8 cellular contexts compared by ENCODE assay signal in genomic region chr13:52617070-52618060, GRCh38. TPM values are rescaled to one million over a fixed set of nuclear protein-coding genes. Genes with fewer than 3 reads are reported as not detected.
DNase-seq lines count a peak whose midpoint lies in the region; ATAC-seq and TF ChIP-seq lines count a peak whose summit lies in the region.

No MANE protein-coding gene starts in this region.

- H3K14ac ChIP-seq in H9 (ENCODE audit: insufficient read depth, low read length) = no peak overlapping the region

- peaks cover 6% of the 10 kb centered on the region for H3K23me2 ChIP-seq in H9 (ENCODE audit: insufficient read length, low read depth, low read length, poor library complexity, severe bottlenecking)

- H3K4me3 Mint-ChIP-seq in H9 = peak overlapping the region; percentile 99 to 100
- H3K4me3 Mint-ChIP-seq in neural progenitor cell = peak overlapping the region; percentile 99

- H3K4ac ChIP-seq in H9 (ENCODE audit: low read depth, low read length) = no peak overlapping the region

- H3F3A ChIP-seq in Loucy (ENCODE audit: low read depth) (no peaks in the 10 kb centered on the region), neural progenitor cell (ENCODE audit: low read depth) (no peaks in the 10 kb centered on the region)

- H3K4me1 ChIP-seq in H9 (ENCODE audit: insufficient read depth, low read length) = no peaks in the 10 kb centered on the region
- H3K4me1 ChIP-seq in Loucy (ENCODE audit: insufficient read depth, low read length, poor library complexity, severe bottlenecking) = peaks cover 19% of the 10 kb centered on the region
- H3K4me1 ChIP-seq in RWPE2 (ENCODE audit: insufficient read depth, poor library complexity, severe bottlenecking) = peaks cover 7% of the 10 kb centered on the region
- peaks cover 5% of the 10 kb centered on the region for H3K4me1 ChIP-seq in neural progenitor cell
- peaks cover 8 to 32% (median 18%) of the 10 kb centered on the region in 4 donors for H3K4me1 ChIP-seq in stomach

- no peak overlapping the region for H3K23ac ChIP-seq in H9 (ENCODE audit: insufficient read length, low read depth, low read length)

- in situ Hi-C loops in G401 (cut with HindIII; ENCODE audit: low sequenced_read_pairs) = no loop called here

- H2AFZ ChIP-seq in H9 (ENCODE audit: low read length) (no peak overlapping the region), Loucy (ENCODE audit: low read length) (peak overlapping the region; percentile 100), neural progenitor cell (replicated peaks) (peak overlapping the region; percentile 98)

- no peak overlapping the region for H2BK15ac ChIP-seq in H9 (ENCODE audit: low read depth, low read length)

- H3K9me2 ChIP-seq in Loucy (replicated peaks; ENCODE audit: low read depth, low read length) = no peaks in the 10 kb centered on the region

- H3K9me3 ChIP-seq in H9 (ENCODE audit: control insufficient read depth, low read depth, low read length) = no peaks in the 10 kb centered on the region
- H3K9me3 ChIP-seq in Loucy (ENCODE audit: insufficient read depth, low read depth, low read length) = no peaks in the 10 kb centered on the region
- H3K9me3 ChIP-seq in RWPE2 (ENCODE audit: severe bottlenecking) = no peaks in the 10 kb centered on the region
- no peaks in the 10 kb centered on the region for H3K9me3 ChIP-seq in neural progenitor cell (ENCODE audit: low read depth)
- no peaks in the 10 kb centered on the region for H3K9me3 ChIP-seq in stomach

- peak overlapping the region; percentile 86 for H3K4me3 ChIP-seq in Loucy (ENCODE audit: low read length, poor library complexity, severe bottlenecking)
- peak overlapping the region; percentile 43 for H3K4me3 ChIP-seq in RWPE2 (ENCODE audit: severe bottlenecking)
- peak overlapping the region; percentile 89 for H3K4me3 ChIP-seq in fibroblast of villous mesenchyme (ENCODE audit: low read depth, low read length)
- peak overlapping the region; percentile 87 for H3K4me3 ChIP-seq in neural progenitor cell
- H3K4me3 ChIP-seq in stomach = peak overlapping the region; percentile 67 to 91 (median 76)

- H2BK20ac ChIP-seq in H9 (ENCODE audit: low read depth, low read length, poor library complexity, severe bottlenecking) = no peak overlapping the region

- TF ChIP-seq CTCF in H9 (conservative IDR thresholded peaks at IDR 0.05) (no peak), Loucy (conservative IDR thresholded peaks at IDR 0.05; ENCODE audit: low read length) (no peak), RWPE2 (IDR thresholded peaks at IDR 0.05; ENCODE audit: poor library complexity, severe bottlenecking) (no peak), fibroblast of villous mesenchyme (IDR thresholded peaks at IDR 0.05; ENCODE audit: insufficient read depth, low read depth, low read length) (no peak), neural progenitor cell (IDR thresholded peaks at IDR 0.05) (no peak), stomach (IDR thresholded peaks at IDR 0.05) (no peak)

- no peak overlapping the region for H2BK12ac ChIP-seq in H9 (ENCODE audit: insufficient read length, low read depth, low read length)

- H3K36me3 ChIP-seq in Loucy (ENCODE audit: insufficient read depth, low read length) (no peaks in the 10 kb centered on the region), RWPE2 (ENCODE audit: low read depth) (peaks cover 5% of the 10 kb centered on the region), neural progenitor cell (no peaks in the 10 kb centered on the region), stomach (peaks cover 0 to 11% (median 0%) of the 10 kb centered on the region in 4 donors)

- no peaks in the 10 kb centered on the region for H4K20me1 ChIP-seq in H9 (ENCODE audit: control insufficient read depth, insufficient read depth, insufficient read length)
- peaks cover 9% of the 10 kb centered on the region for H4K20me1 ChIP-seq in Loucy (ENCODE audit: insufficient read depth, low read length, poor library complexity, severe bottlenecking)
- no peaks in the 10 kb centered on the region for H4K20me1 ChIP-seq in neural progenitor cell (ENCODE audit: low read depth)

- H3K36me3 Mint-ChIP-seq in H9 (ENCODE audit: insufficient read depth in 1 of 3, low read depth in 3 of 3) (no peaks in the 10 kb centered on the region), neural progenitor cell (no peaks in the 10 kb centered on the region)

- no peak overlapping the region for H4K8ac ChIP-seq in H9 (replicated peaks; ENCODE audit: insufficient read length, low read depth, low read length)

- peak overlapping the region; percentile 80 for H3K4me2 ChIP-seq in H9 (ENCODE audit: insufficient read depth, insufficient read length, low read length)
- H3K4me2 ChIP-seq in Loucy (ENCODE audit: low read depth, low read length, poor library complexity, severe bottlenecking) = peak overlapping the region; percentile 83
- peak overlapping the region; percentile 94 for H3K4me2 ChIP-seq in neural progenitor cell

- H2BK5ac ChIP-seq in H9 (ENCODE audit: insufficient read length, low read length) = no peak overlapping the region

- H3K27ac ChIP-seq in H9 (ENCODE audit: insufficient read length, low read depth, low read length) (no peak overlapping the region), RWPE2 (ENCODE audit: poor library complexity, severe bottlenecking) (peak overlapping the region; percentile 62), neural progenitor cell (no peak overlapping the region), stomach (peak overlapping the region; percentile 13 to 83 (median 80))

- H3K79me2 ChIP-seq in H9 (ENCODE audit: insufficient read depth, low read length) (no peaks in the 10 kb centered on the region), Loucy (ENCODE audit: insufficient read depth, low read length) (peaks cover 40% of the 10 kb centered on the region), neural progenitor cell (ENCODE audit: low read depth) (peaks cover 30% of the 10 kb centered on the region)

- H3K27me3 ChIP-seq in H9 (ENCODE audit: insufficient read depth, low read length) (no peaks in the 10 kb centered on the region), Loucy (ENCODE audit: insufficient read depth, low read length, poor library complexity, severe bottlenecking) (no peaks in the 10 kb centered on the region), RWPE2 (ENCODE audit: insufficient read depth, poor library complexity, severe bottlenecking) (no peaks in the 10 kb centered on the region), neural progenitor cell (no peaks in the 10 kb centered on the region), stomach (no peaks in the 10 kb centered on the region)

- H4K5ac ChIP-seq in H9 (ENCODE audit: insufficient read length, low read depth, low read length) = no peak overlapping the region

- H3K9me3 Mint-ChIP-seq in H9 (no peaks in the 10 kb centered on the region), neural progenitor cell (no peaks in the 10 kb centered on the region)

- no CpG with 5 or more reads among the region's 51 CpGs for WGBS in H9 (ENCODE audit: extremely low coverage, insufficient read length, low lambda C conversion rate)
- 0% methylated on average over 43 to 51 of the region's 51 CpGs for WGBS in stomach, 5 donors

- peak; percentile 98 for ATAC-seq in RWPE2 (ENCODE audit: low read depth)

- no peak for TF ChIP-seq EP300 in stomach (IDR thresholded peaks at IDR 0.05)

- H3K56ac ChIP-seq in H9 (ENCODE audit: insufficient read length, low read depth, low read length) = no peak overlapping the region

- no peak overlapping the region for H3T11ph ChIP-seq in H9 (ENCODE audit: low read length)

- DNase-seq in G401 (ENCODE audit: low spot score) (peak; percentile 93), H9 (peak; percentile 87), RWPE2 (ENCODE audit: low spot score) (peak; percentile 84), fibroblast of villous mesenchyme (ENCODE audit: low read depth) (peak; percentile 79), neural progenitor cell (ENCODE audit: low spot score) (peak; percentile 87), stomach (peak; percentile 72)
- peak; percentile 82 for DNase-seq in activated effector memory CD4-positive, alpha-beta T cell treated with Interleukin-2 at 50 U/mL for 16 hours

- no peaks in the 10 kb centered on the region for H3K79me1 ChIP-seq in H9 (ENCODE audit: insufficient read depth, low read depth, low read length, poor library complexity, severe bottlenecking)

- H3K27ac Mint-ChIP-seq in H9 (peak overlapping the region in 2 of 3 experiments; percentile 44 to 78; a peak in 1 of 7 replicates), neural progenitor cell (peak overlapping the region; percentile 87)

- intact Hi-C loops in stomach (cut with DNase I; ENCODE audit: low total_unique reads) = no loop called here

- H3K18ac ChIP-seq in H9 (ENCODE audit: insufficient read length, low read depth, low read length) = no peak overlapping the region

- no peak for TF ChIP-seq POLR2A in stomach (IDR thresholded peaks at IDR 0.05)

- peaks cover 9 to 10% of the 10 kb centered on the region in 2 experiments; a peak in 3 of 4 replicates for H3K4me1 Mint-ChIP-seq in H9
- H3K4me1 Mint-ChIP-seq in neural progenitor cell = peaks cover 20% of the 10 kb centered on the region

- no peak overlapping the region for H4K91ac ChIP-seq in H9 (ENCODE audit: insufficient read length, low read depth, low read length)

- no peak overlapping the region for H2AK5ac ChIP-seq in H9 (ENCODE audit: insufficient read length, low read length)

- H2BK120ac ChIP-seq in H9 (ENCODE audit: low read depth, low read length, poor library complexity, severe bottlenecking) = no peak overlapping the region

- H3K27me3 Mint-ChIP-seq in H9 (ENCODE audit: low read depth) (peaks cover 3% of the 10 kb centered on the region; the same call in 1 of the 2 replicates), neural progenitor cell (ENCODE audit: insufficient read depth, low read depth) (peaks cover 3% of the 10 kb centered on the region)

- H3K9ac ChIP-seq in H9 (ENCODE audit: extremely low read depth, insufficient read length, low read length) (peak overlapping the region; percentile 63), Loucy (ENCODE audit: low read depth, low read length, poor library complexity, severe bottlenecking) (peak overlapping the region; percentile 75), neural progenitor cell (peak overlapping the region; percentile 80)

RNA-seq across cellular contexts. Expression of gene HNRNPA1L2, which starts 24.9 kb away (rescaled TPM):
- total RNA-seq in G401 (2014; rRNA removed; shearing (Covaris generic)) = 1.7 and 2.3 TPM in 2 replicates
- total RNA-seq in H9 (2021) (10.6 and 11.1 TPM in 2 replicates), fibroblast of villous mesenchyme (3.0 and 3.9 TPM in 2 replicates), neural progenitor cell (ENCODE audit: low replicate concordance) (4.7 and 5.9 TPM in 2 replicates), stomach (10 to 100 TPM in 1 of 5 donors, 1 to 10 TPM in 2, not detected in 2; 2.9 to 49.6 (median 5.0) TPM)
- polyA plus RNA-seq in stomach = 1 to 10 TPM; 4.0 to 9.7 (median 6.3) TPM

RNA-seq across cellular contexts. Expression of gene SUGT1, which starts 35.3 kb away (rescaled TPM):
- total RNA-seq in G401 (2014; rRNA removed; shearing (Covaris generic)) = 18.2 and 31.3 TPM in 2 replicates
- 99.6 and 103 TPM in 2 replicates for total RNA-seq in H9 (2021)
- 36.4 and 47.1 TPM in 2 replicates for total RNA-seq in fibroblast of villous mesenchyme
- 47.5 and 67.0 TPM in 2 replicates for total RNA-seq in neural progenitor cell (ENCODE audit: low replicate concordance)
- 10 to 100 TPM in 4 of 5 donors, 1 to 10 TPM in 1; 7.0 to 44.6 (median 23.0) TPM for total RNA-seq in stomach
- polyA plus RNA-seq in stomach = 10 to 100 TPM; 33.9 to 44.6 (median 36.0) TPM

Comparison
In these comparisons a context has a peak if more than half of its experiments do, and no peak if none do; other contexts are left out.
1. H3K27ac ChIP-seq: peak in RWPE2 (single experiment) and stomach (5 of 5); none in H9 (single experiment) and neural progenitor cell (single experiment).
2. Peak in every context shown above with its lines, with median percentiles within 50 percentile points of each other: DNase-seq, H3K4me2 ChIP-seq, H3K9ac ChIP-seq and H3K4me3 ChIP-seq.